Comparison of ENCODE assay signal across 9 cellular contexts in genomic region chr20:10536531-10536930, GRCh38.
A peak's percentile ranks its signal among the peaks of the same experiment; 100 is the strongest.
DNase-seq lines count a peak whose midpoint lies in the region; ATAC-seq and TF ChIP-seq lines count a peak whose summit lies in the region.
"Had no signal": no experiment of that assay in that cellular context is flagged by ENCODE, and none has a peak within 500 bp of the region (broad histone marks: within the 10 kb centered on the region; RNA-seq: fewer than 3 reads in every experiment).

No MANE protein-coding gene starts in this region.

- peaks cover 18% of the 10 kb centered on the region for H3K4me1 Mint-ChIP-seq in glutamatergic neuron (ENCODE audit: low read depth, unreplicated experiment)

- no peaks in the 10 kb centered on the region for H3K36me3 ChIP-seq in BE2C

- peak; percentile 57 for TF ChIP-seq CTCF in BE2C (IDR thresholded peaks at IDR 0.05; ENCODE audit: low read depth, low read length)
- TF ChIP-seq CTCF in glutamatergic neuron (IDR thresholded peaks at IDR 0.05; ENCODE audit: partially characterized antibody, unreplicated experiment), result peak; percentile 18

- no peak overlapping the region for H3K4me3 Mint-ChIP-seq in glutamatergic neuron (ENCODE audit: unreplicated experiment)
- H3K4me3 Mint-ChIP-seq: activated naive CD8-positive, alpha-beta T cell had no signal

- no peaks in the 10 kb centered on the region for H3K27me3 ChIP-seq in BE2C

- no peaks in the 10 kb centered on the region for H3K36me3 Mint-ChIP-seq in glutamatergic neuron (ENCODE audit: unreplicated experiment)

- no peaks in the 10 kb centered on the region for H3K9me3 ChIP-seq in BE2C

- no peak overlapping the region for H3K27ac Mint-ChIP-seq in glutamatergic neuron (ENCODE audit: unreplicated experiment)
- H3K27ac Mint-ChIP-seq: activated naive CD8-positive, alpha-beta T cell had no signal

- H3K9me3 Mint-ChIP-seq in glutamatergic neuron (ENCODE audit: unreplicated experiment), result no peaks in the 10 kb centered on the region

- peak; percentile 28 for DNase-seq in BE2C
- DNase-seq in glutamatergic neuron, result peak; percentile 28
- no peak for DNase-seq in dedifferentiated amniotic fluid mesenchymal stem cell (ENCODE audit: extremely low spot score)
- no peak for DNase-seq in left cardiac atrium

- ATAC-seq in GM21367 (IDR thresholded peaks at IDR 0.05; ENCODE audit: unreplicated experiment) (peak; percentile 55), SK-N-SH treated with all-trans-retinoic acid at 6 μM for 48 hours (peak; percentile 61), HG02763 (IDR thresholded peaks at IDR 0.05; ENCODE audit: unreplicated experiment) (no peak), left cardiac atrium (no peak), GM18502 (IDR thresholded peaks at IDR 0.05; ENCODE audit: poor library complexity, unreplicated experiment) (no peak)

- peaks cover 2% of the 10 kb centered on the region for H3K27me3 Mint-ChIP-seq in glutamatergic neuron (ENCODE audit: unreplicated experiment)
- H3K27me3 Mint-ChIP-seq: activated naive CD8-positive, alpha-beta T cell had no signal

- H3K4me1 ChIP-seq in BE2C, result no peaks in the 10 kb centered on the region

- intact Hi-C loops in left cardiac atrium (cut with DNase I), result loop anchor here in 1 of 2 donors (10.0 kb wide), 1 partner anchor 62 kb away; no protein-coding TSS in a partner anchor

- H3K4me3 ChIP-seq in BE2C (ENCODE audit: low read depth, low read length), result no peak overlapping the region

TF ChIP-seq in SK-N-SH treated with all-trans-retinoic acid at 6 μM for 48 hours, 23 proteins besides CTCF, POLR2A, EP300 and RAD21:
- TF ChIP-seq ISL1 (CRISPR knock-in tag; IDR thresholded peaks at IDR 0.05) (no peak), RARB (CRISPR knock-in tag; IDR thresholded peaks at IDR 0.05) (no peak), ZFP3 (CRISPR knock-in tag; IDR thresholded peaks at IDR 0.05) (no peak), ZFP30 (CRISPR knock-in tag; IDR thresholded peaks at IDR 0.05) (no peak), ZC3H10 (CRISPR knock-in tag; IDR thresholded peaks at IDR 0.05) (no peak), PATZ1 (CRISPR knock-in tag; IDR thresholded peaks at IDR 0.05; ENCODE audit: borderline replicate concordance) (no peak), ZNF70 (CRISPR knock-in tag; IDR thresholded peaks at IDR 0.05) (no peak), ESRRG (CRISPR knock-in tag; IDR thresholded peaks at IDR 0.05) (no peak), TSHZ2 (CRISPR knock-in tag; IDR thresholded peaks at IDR 0.05) (no peak), ZNF8 (CRISPR knock-in tag; IDR thresholded peaks at IDR 0.05) (no peak), OSR1 (CRISPR knock-in tag; IDR thresholded peaks at IDR 0.05) (no peak), ZNF565 (CRISPR knock-in tag; conservative IDR thresholded peaks at IDR 0.05; ENCODE audit: low read depth) (no peak), CSDC2 (CRISPR knock-in tag; IDR thresholded peaks at IDR 0.05) (no peak), TCF4 (CRISPR knock-in tag; IDR thresholded peaks at IDR 0.05; ENCODE audit: borderline replicate concordance) (no peak), TOX (CRISPR knock-in tag; IDR thresholded peaks at IDR 0.05; ENCODE audit: borderline replicate concordance) (no peak)
- TF ChIP-seq, protein P1, sequence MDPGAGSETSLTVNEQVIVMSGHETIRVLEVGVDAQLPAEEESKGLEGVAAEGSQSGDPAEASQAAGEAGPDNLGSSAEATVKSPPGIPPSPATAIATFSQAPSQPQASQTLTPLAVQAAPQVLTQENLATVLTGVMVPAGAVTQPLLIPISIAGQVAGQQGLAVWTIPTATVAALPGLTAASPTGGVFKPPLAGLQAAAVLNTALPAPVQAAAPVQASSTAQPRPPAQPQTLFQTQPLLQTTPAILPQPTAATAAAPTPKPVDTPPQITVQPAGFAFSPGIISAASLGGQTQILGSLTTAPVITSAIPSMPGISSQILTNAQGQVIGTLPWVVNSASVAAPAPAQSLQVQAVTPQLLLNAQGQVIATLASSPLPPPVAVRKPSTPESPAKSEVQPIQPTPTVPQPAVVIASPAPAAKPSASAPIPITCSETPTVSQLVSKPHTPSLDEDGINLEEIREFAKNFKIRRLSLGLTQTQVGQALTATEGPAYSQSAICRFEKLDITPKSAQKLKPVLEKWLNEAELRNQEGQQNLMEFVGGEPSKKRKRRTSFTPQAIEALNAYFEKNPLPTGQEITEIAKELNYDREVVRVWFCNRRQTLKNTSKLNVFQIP (CRISPR knock-in tag; IDR thresholded peaks at IDR 0.05; ENCODE audit: borderline replicate concordance, low read depth), result no peak
- TF ChIP-seq, protein P2, sequence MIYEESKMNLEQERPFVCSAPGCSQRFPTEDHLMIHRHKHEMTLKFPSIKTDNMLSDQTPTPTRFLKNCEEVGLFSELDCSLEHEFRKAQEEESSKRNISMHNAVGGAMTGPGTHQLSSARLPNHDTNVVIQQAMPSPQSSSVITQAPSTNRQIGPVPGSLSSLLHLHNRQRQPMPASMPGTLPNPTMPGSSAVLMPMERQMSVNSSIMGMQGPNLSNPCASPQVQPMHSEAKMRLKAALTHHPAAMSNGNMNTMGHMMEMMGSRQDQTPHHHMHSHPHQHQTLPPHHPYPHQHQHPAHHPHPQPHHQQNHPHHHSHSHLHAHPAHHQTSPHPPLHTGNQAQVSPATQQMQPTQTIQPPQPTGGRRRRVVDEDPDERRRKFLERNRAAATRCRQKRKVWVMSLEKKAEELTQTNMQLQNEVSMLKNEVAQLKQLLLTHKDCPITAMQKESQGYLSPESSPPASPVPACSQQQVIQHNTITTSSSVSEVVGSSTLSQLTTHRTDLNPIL (CRISPR knock-in tag; IDR thresholded peaks at IDR 0.05; ENCODE audit: low read depth), result no peak

Comparison
In these comparisons a context has a peak if more than half of its experiments do, and no peak if none do; other contexts are left out.
1. DNase-seq: peak in BE2C (single experiment) and glutamatergic neuron (single experiment); none in dedifferentiated amniotic fluid mesenchymal stem cell (single experiment) and left cardiac atrium (single experiment).
2. ATAC-seq: peak in GM21367 (single experiment) and SK-N-SH treated with all-trans-retinoic acid at 6 μM for 48 hours (single experiment); none in HG02763 (single experiment), left cardiac atrium (0 of 2) and GM18502 (single experiment).